11 cellular contexts compared by ENCODE assay signal in genomic region chr12:104280703-104281458, GRCh38. TPM values are rescaled to one million over a fixed set of nuclear protein-coding genes. Genes with fewer than 3 reads are reported as not detected.
A peak's percentile ranks its signal among the peaks of the same experiment; 100 is the strongest.
DNase-seq lines count a peak whose midpoint lies in the region; FAIRE-seq and TF ChIP-seq lines count a peak whose summit lies in the region.
"Had no signal": no experiment of that assay in that cellular context is flagged by ENCODE, and none has a peak within 500 bp of the region (broad histone marks: within the 10 kb centered on the region; RNA-seq: fewer than 3 reads in every experiment).

No MANE protein-coding gene starts in this region.

- POLR2A ChIA-PET in AG04450 (lab: Yijun Ruan, JAX), result interaction anchor here (1.0 to 3.0 kb wide), 3 partner anchors 9 to 62 kb away, joined by 3 to 15 read pairs (median 3); no protein-coding TSS in a partner anchor

- TF ChIP-seq CTCF in AG04450 (IDR thresholded peaks at IDR 0.05; ENCODE audit: low read depth, low read length), result no peak

- no peaks in the 10 kb centered on the region for H3K27me3 ChIP-seq in AG04450 (ENCODE audit: control insufficient read depth, insufficient read depth, low read length)
- H3K27me3 ChIP-seq: neutrophil had no signal

- peak overlapping the region; percentile 35 for H3K4me3 ChIP-seq in AG04450 (ENCODE audit: low read depth, low read length)

- no peak for TF ChIP-seq POLR2A in GM12891 (IDR thresholded peaks at IDR 0.05; ENCODE audit: low read depth, low read length)

- CTCF ChIA-PET in AG04450 (lab: Charles Lee), result interaction anchor here (1.2 kb wide), 1 partner anchor 81 kb away, joined by 5 read pairs; no protein-coding TSS in a partner anchor

- peak overlapping the region; percentile 98 for H3K27ac ChIP-seq in AG04450 (ENCODE audit: low read depth, low read length)
- H3K27ac ChIP-seq: neutrophil had no signal

- H3K9me3 ChIP-seq in AG04450 (ENCODE audit: control insufficient read depth, insufficient read depth, low read length), result no peaks in the 10 kb centered on the region
- H3K9me3 ChIP-seq: neutrophil had no signal

- DNase-seq in AG04450 (ENCODE audit: low read depth, low spot score) (peak; percentile 85), HPDE6-E6E7 (ENCODE audit: extremely low spot score) (peak; percentile 57), T1000 (lab: John Stamatoyannopoulos, UW) (peak; percentile 36), foreskin melanocyte (peak; percentile 76), frontal cortex (ENCODE audit: low spot score in 2 of 2) (no peak), GM12891 (ENCODE audit: insufficient read length, low spot score) (no peak), midbrain (lab: John Stamatoyannopoulos, UW) (no peak), G401 (ENCODE audit: low spot score) (no peak)
- DNase-seq: DMS 273 treated with DMSO at 0.1 percent for 48 hours, glutamatergic neuron had no signal

- in situ Hi-C loops in G401 (cut with HindIII; ENCODE audit: low sequenced_read_pairs), result no loop called here

- FAIRE-seq in frontal cortex (lab: Jason Lieb, UNC), result no peak
- FAIRE-seq in GM12891 (lab: Jason Lieb, UNC), result no peak

TF ChIP-seq in GM12891, 5 proteins besides CTCF, POLR2A, EP300 and RAD21:
- no peak for TF ChIP-seq POU2F2 (IDR thresholded peaks at IDR 0.05; ENCODE audit: low read depth, low read length)
- no peak for TF ChIP-seq POLR2AphosphoS5 (IDR thresholded peaks at IDR 0.05; ENCODE audit: low read depth, low read length)
- no peak for TF ChIP-seq TAF1 (IDR thresholded peaks at IDR 0.05; ENCODE audit: low read depth, low read length)
- TF ChIP-seq SPI1 (IDR thresholded peaks at IDR 0.05; ENCODE audit: low read depth, low read length), result no peak
- TF ChIP-seq PAX5 (IDR thresholded peaks at IDR 0.05; ENCODE audit: insufficient read depth, low read length, severe bottlenecking), result no peak

RNA-seq across cellular contexts. Expression of gene EID3, which starts 22.7 kb away (rescaled TPM):
- 1.8 and 2.5 TPM in 2 replicates for polyA plus RNA-seq in AG04450 (2011; rRNA removed)
- 8.6 and 14.7 TPM in 2 replicates for polyA minus RNA-seq in AG04450 (2011; rRNA and poly(A)+ RNA removed)
- 4.5 TPM for total RNA-seq in frontal cortex
- 2.1 TPM for polyA plus RNA-seq in GM12891 (2012; ENCODE audit: low read depth, missing spikeins)
- 0.51 and 1.7 TPM in 2 replicates for total RNA-seq in G401 (2014; rRNA removed; shearing (Covaris generic))

Comparison
In these comparisons a context has a peak if more than half of its experiments do, and no peak if none do; other contexts are left out.
1. DNase-seq: peak in AG04450 (single experiment), HPDE6-E6E7 (single experiment), T1000 (single experiment) and foreskin melanocyte (single experiment); none in frontal cortex (0 of 2), GM12891 (single experiment), midbrain (single experiment) and G401 (single experiment).